ENCODE assay signal across 26 cellular contexts in genomic region chr11:134459246-134460043, GRCh38. TPM values are rescaled to one million over a fixed set of nuclear protein-coding genes. Genes with fewer than 3 reads are reported as not detected.
"Had no signal": no experiment of that assay in that cellular context is flagged by ENCODE, and none has a peak within 500 bp of the region (broad histone marks: within the 10 kb centered on the region; RNA-seq: fewer than 3 reads in every experiment).

No MANE protein-coding gene starts in this region.

- H3K27me3 ChIP-seq: colonic mucosa, right lobe of liver, thyroid gland had no signal

- H3K36me3 ChIP-seq: colonic mucosa, gastrocnemius medialis, heart left ventricle, right lobe of liver, thyroid gland, WERI-Rb-1 had no signal

- H3K9me3 ChIP-seq: colonic mucosa, gastrocnemius medialis, right lobe of liver, thyroid gland had no signal

- H3K4me1 ChIP-seq: colonic mucosa, gastrocnemius medialis, heart left ventricle, right lobe of liver had no signal

- H3K4me3 ChIP-seq: colonic mucosa, gastrocnemius medialis, heart left ventricle, lung, right lobe of liver, skin epidermis, thyroid gland had no signal

- H3K27ac ChIP-seq: colonic mucosa, gastrocnemius medialis, heart left ventricle, right lobe of liver, skin epidermis, thyroid gland, WERI-Rb-1 had no signal

- ATAC-seq: activated T-cell treated with anti-CD3 and anti-CD28 coated beads, Interleukin-2, amount 50 U/mL, for 4 hours; activated T-helper 17 cell treated with anti-CD3 and anti-CD28 coated beads, Interleukin-2, amount 50 U/mL, for 72 hours; effector memory CD8-positive, alpha-beta T cell; gastrocnemius medialis; heart left ventricle; right lobe of liver; SK-N-SH treated with all-trans-retinoic acid at 6 μM for 48 hours; stimulated activated effector memory CD8-positive, alpha-beta T cell treated with anti-CD3 and anti-CD28 coated beads, Interleukin-12 subunit alpha, Interleukin-12 subunit beta, amount 100 ng/mL, for 72 hours; T-helper 17 cell had no signal

- DNase-seq: activated CD4-positive, alpha-beta memory T cell treated with anti-CD3 and anti-CD28 coated beads, Interleukin-2, amount 10 ng/mL, durations not matched to agents 7 days and 5 days; activated CD4-positive, alpha-beta T cell treated with anti-CD3 and anti-CD28 coated beads, Interleukin-2, amount 10 ng/mL, durations not matched to agents 24 days and 14 days; activated CD4-positive, CD25-positive, alpha-beta regulatory T cell treated with anti-CD3 and anti-CD28 coated beads, Interleukin-2, amount 50 U/mL, for 72 hours; activated T-cell treated with anti-CD3 and anti-CD28 coated beads, Interleukin-2, amount 50 U/mL, for 4 hours; cerebellar nuclear complex; colonic mucosa; effector memory CD8-positive, alpha-beta T cell; erythroblast; gastrocnemius medialis; heart left ventricle; immature natural killer cell; kidney; nephron progenitor cell; right lobe of liver; stimulated activated CD4-positive, alpha-beta T cell treated with anti-CD3 and anti-CD28 coated beads, Interleukin-12 subunit alpha, Interleukin-12 subunit beta, amount 100 ng/mL, for 4 hours; stimulated activated CD4-positive, alpha-beta T cell treated with anti-CD3 and anti-CD28 coated beads, Interleukin-4, amount 100 ng/mL, for 24 hours; T-helper 17 cell; T1000; thyroid gland; WERI-Rb-1 had no signal

RNA-seq across cellular contexts. Expression of gene B3GAT1, which starts 47.4 kb away (rescaled TPM):
- total RNA-seq: dermis microvascular lymphatic vessel endothelial cell had no signal
